Comparison of ENCODE assay signal across 1 cellular context in genomic region chr1:198157241-198157846, GRCh38.
TF ChIP-seq lines count a peak whose summit lies in the region.

No MANE protein-coding gene starts in this region.

TF ChIP-seq in HCT116, 20 proteins besides CTCF, POLR2A, EP300 and RAD21 (continued from another document):
- TF ChIP-seq ZBTB33 (IDR thresholded peaks at IDR 0.05; ENCODE audit: extremely low read depth, insufficient replicate concordance, low read length) (no peak), EGR1 (IDR thresholded peaks at IDR 0.05; ENCODE audit: low read depth) (no peak; the same call in 1 of the 2 replicates), MAX (IDR thresholded peaks at IDR 0.05) (no peak; the same call in 1 of the 2 replicates), EZH2 (IDR thresholded peaks at IDR 0.05) (no peak), CEBPB (IDR thresholded peaks at IDR 0.05; ENCODE audit: low read depth) (no peak), FOSL1 (IDR thresholded peaks at IDR 0.05; ENCODE audit: low read depth) (no peak), YY1 (IDR thresholded peaks at IDR 0.05; ENCODE audit: extremely low read depth, insufficient replicate concordance, low read depth, low read length) (no peak), ELF1 (IDR thresholded peaks at IDR 0.05; ENCODE audit: borderline replicate concordance, low read depth) (no peak), SP1 (IDR thresholded peaks at IDR 0.05; ENCODE audit: low read depth) (peak; percentile 7; the same call in 1 of the 2 replicates), ZNF274 (IDR thresholded peaks at IDR 0.05; ENCODE audit: low read depth, low read length) (no peak), POLR2AphosphoS5 (IDR thresholded peaks at IDR 0.05; ENCODE audit: low read depth, low read length) (peak; percentile 14; the same call in 1 of the 2 replicates), JUND (IDR thresholded peaks at IDR 0.05) (no peak), CBX3 (IDR thresholded peaks at IDR 0.05; ENCODE audit: low read depth) (no peak), ZFX (IDR thresholded peaks at IDR 0.05) (peak; percentile 60)
TF ChIP-seq in HCT116: peak in this region for 4.
